In genomic region chr9:79184821-79185220, GRCh38 we compare ENCODE assay signal across 22 cellular contexts.
"Had no signal": no experiment of that assay in that cellular context is flagged by ENCODE, and none has a peak within 500 bp of the region (broad histone marks: within the 10 kb centered on the region; RNA-seq: fewer than 3 reads in every experiment).

No MANE protein-coding gene starts in this region.

- H3K9me3 ChIP-seq: body of pancreas, esophagus squamous epithelium, gastrocnemius medialis, right lobe of liver, stomach, vagina had no signal

- ATAC-seq: activated CD4-positive, alpha-beta T cell treated with anti-CD3 and anti-CD28 coated beads for 36 hours; body of pancreas; gastrocnemius medialis; left lobe of liver; right lobe of liver; stimulated activated effector memory CD8-positive, alpha-beta T cell treated with anti-CD3 and anti-CD28 coated beads, Interleukin-12 subunit alpha, Interleukin-12 subunit beta, amount 100 ng/mL, for 72 hours had no signal

- H3K36me3 ChIP-seq: esophagus squamous epithelium, gastrocnemius medialis, right lobe of liver, stomach, vagina had no signal

- H3K27me3 ChIP-seq: body of pancreas, esophagus squamous epithelium, gastrocnemius medialis, right lobe of liver, stomach, vagina had no signal

- H3K9ac ChIP-seq: parathyroid adenoma had no signal

- H3K27ac ChIP-seq: body of pancreas, esophagus squamous epithelium, gastrocnemius medialis, parathyroid adenoma, right lobe of liver, stomach, vagina had no signal

- H3K4me3 ChIP-seq: body of pancreas, esophagus squamous epithelium, gastrocnemius medialis, lung, right lobe of liver, stomach, vagina had no signal

- H3K79me2 ChIP-seq: parathyroid adenoma had no signal

- DNase-seq: activated CD4-positive, alpha-beta T cell treated with anti-CD3 and anti-CD28 coated beads for 36 hours; activated CD4-positive, alpha-beta T cell treated with anti-CD3 and anti-CD28 coated beads, Interleukin-2, amount 50 U/mL, for 48 hours; amygdala; body of pancreas; dermis blood vessel endothelial cell; effector memory CD4-positive, alpha-beta T cell; esophagus squamous epithelium; gastrocnemius medialis; head of caudate nucleus; kidney; midbrain; right lobe of liver; small intestine; stimulated activated CD4-positive, alpha-beta T cell treated with anti-CD3 and anti-CD28 coated beads, Interleukin-15, amount 100 ng/mL, for 24 hours; stimulated activated CD4-positive, alpha-beta T cell treated with anti-CD3 and anti-CD28 coated beads, Interleukin-2, amount 100 ng/mL, for 48 hours; stomach; trophoblast cell had no signal

- H3K4me1 ChIP-seq: body of pancreas, parathyroid adenoma, right lobe of liver, vagina had no signal

- H2AFZ ChIP-seq: parathyroid adenoma had no signal
